4 cellular contexts compared by ENCODE assay signal in the genomic region with DNA sequence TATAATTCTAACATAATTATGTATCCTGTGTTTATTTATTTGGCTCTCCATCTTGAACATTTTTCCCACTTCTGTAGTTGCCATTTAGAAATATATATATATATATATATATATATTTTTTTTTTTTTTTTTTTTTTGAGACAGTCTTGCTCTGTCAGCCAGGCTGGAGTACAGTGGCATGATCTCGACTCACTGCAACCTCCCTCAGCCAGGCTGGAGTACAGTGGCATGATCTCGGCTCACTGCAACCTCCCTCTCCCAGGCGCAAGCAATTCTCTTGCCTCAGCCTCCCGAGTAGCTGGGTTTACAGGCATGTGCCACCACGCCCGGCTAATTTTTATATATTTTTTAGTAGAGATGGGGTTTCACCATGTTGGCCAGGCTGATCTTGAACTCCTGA. TPM values are rescaled to one million over a fixed set of nuclear protein-coding genes. Genes with fewer than 3 reads are reported as not detected.
"Had no signal": no experiment of that assay in that cellular context is flagged by ENCODE, and none has a peak within 500 bp of the region (broad histone marks: within the 10 kb centered on the region; RNA-seq: fewer than 3 reads in every experiment).

No MANE protein-coding gene starts in this region.

RNA-seq across cellular contexts. Expression of a gene that starts 32.1 kb away (rescaled TPM):
- total RNA-seq: OCI-LY7, PC-9, Right ventricle myocardium inferior, SK-MEL-5 had no signal
